In the genomic region with DNA sequence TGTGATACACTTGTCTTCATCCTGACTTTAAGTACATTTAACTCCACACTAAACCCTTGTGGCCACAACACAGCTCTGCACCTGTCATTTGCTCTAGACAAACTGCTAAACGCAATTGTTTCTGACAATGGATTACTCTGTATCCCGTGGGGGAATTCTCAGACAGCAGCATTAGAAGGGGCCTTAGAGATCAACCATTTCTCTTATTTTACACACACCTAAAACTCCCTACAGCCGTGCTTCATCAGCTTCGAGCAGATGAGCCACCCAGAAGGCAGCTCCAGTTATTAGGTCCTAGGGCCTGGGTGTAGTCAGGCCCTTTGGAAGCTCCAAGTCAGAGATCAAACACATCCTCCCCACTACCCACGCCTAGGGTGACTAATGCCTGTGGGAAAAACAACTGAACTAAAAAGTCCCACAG, we compare ENCODE assay signal across 11 cellular contexts. TPM values are rescaled to one million over a fixed set of nuclear protein-coding genes. Genes with fewer than 3 reads are reported as not detected.
DNase-seq lines count a peak whose midpoint lies in the region; ATAC-seq, FAIRE-seq and TF ChIP-seq lines count a peak whose summit lies in the region.
"Had no signal": no experiment of that assay in that cellular context is flagged by ENCODE, and none has a peak within 500 bp of the region (broad histone marks: within the 10 kb centered on the region; RNA-seq: fewer than 3 reads in every experiment).

No MANE protein-coding gene starts in this region.

- POLR2A ChIA-PET in activated CD4-positive, alpha-beta T cell treated with anti-CD3 and anti-CD28 coated beads for 36 hours (lab: Charles Lee): interaction anchor here (0.7 kb wide), 1 partner anchor 511 kb away, joined by 3 read pairs; no protein-coding TSS in a partner anchor
- POLR2A ChIA-PET in OCI-LY7 (lab: Charles Lee): interaction anchor here (0.7 kb wide), 1 partner anchor 947 kb away, joined by 3 read pairs; no protein-coding TSS in a partner anchor

- intact Hi-C loops in activated CD4-positive, alpha-beta T cell treated with anti-CD3 and anti-CD28 coated beads for 36 hours (cut with DNase I, micrococcal nuclease): loop anchor here in 1 of 2 experiments (5.0 kb wide), 1 partner anchor 425 kb away; no protein-coding TSS in a partner anchor
- intact Hi-C loops in OCI-LY7 (cut with micrococcal nuclease; ENCODE audit: unreplicated experiment): no loop called here

- no peaks in the 10 kb centered on the region for H3K9me2 ChIP-seq in OCI-LY7 (ENCODE audit: insufficient read depth, low read length)

- H3K4me3 ChIP-seq in OCI-LY7 (ENCODE audit: low read depth, low read length, poor library complexity, severe bottlenecking): no peak overlapping the region
- H3K4me3 ChIP-seq: coronary artery, suprapubic skin had no signal

- no peaks in the 10 kb centered on the region for H3K36me3 Mint-ChIP-seq in activated CD4-positive, alpha-beta T cell treated with anti-CD3 and anti-CD28 coated beads for 36 hours (ENCODE audit: low read depth)
- H3K36me3 Mint-ChIP-seq in activated naive CD8-positive, alpha-beta T cell treated with anti-CD3 and anti-CD28 coated beads, Interleukin-2, amount 50 U/mL, for 24 hours (ENCODE audit: low read depth): no peaks in the 10 kb centered on the region
- no peaks in the 10 kb centered on the region for H3K36me3 Mint-ChIP-seq in progenitor cell of endocrine pancreas (ENCODE audit: insufficient read depth)

- no peak overlapping the region for H3K4me2 ChIP-seq in OCI-LY7 (ENCODE audit: low read length)

- peak; percentile 33 for DNase-seq in activated CD4-positive, alpha-beta T cell treated with anti-CD3 and anti-CD28 coated beads for 36 hours
- no peak for DNase-seq in activated CD4-positive, alpha-beta T cell treated with anti-CD3 and anti-CD28 coated beads for 1 hour
- DNase-seq in HTR-8/SVneo (ENCODE audit: insufficient read length, low spot score): no peak
- DNase-seq in activated naive CD8-positive, alpha-beta T cell treated with anti-CD3 and anti-CD28 coated beads, Interleukin-2, amount 50 U/mL, for 24 hours: peak; percentile 22
- no peak for DNase-seq in progenitor cell of endocrine pancreas (ENCODE audit: low spot score, unreplicated experiment)
- no peak for DNase-seq in OCI-LY7 (ENCODE audit: low spot score)
- DNase-seq in hypothalamus (lab: John Stamatoyannopoulos, UW): no peak
- DNase-seq in NCI-H1417 treated with DMSO at 0.1 percent for 48 hours (lab: John Stamatoyannopoulos, UW): no peak
- DNase-seq: SHP77 had no signal

- CTCF ChIA-PET in activated CD4-positive, alpha-beta T cell treated with anti-CD3 and anti-CD28 coated beads for 36 hours (lab: Charles Lee): interaction anchor here (0.6 to 7.1 kb wide), 7 partner anchors 9 to 427 kb away, joined by 3 to 92 read pairs (median 4); no protein-coding TSS in a partner anchor
- CTCF ChIA-PET in OCI-LY7 (lab: Charles Lee; ENCODE audit: unreplicated experiment): no interaction called here

- no TSS peak for BruUV-seq in OCI-LY7 (replicated peaks; lab: Mats Ljungman, UMichigan)

- no peak overlapping the region for H3K27ac Mint-ChIP-seq in activated CD4-positive, alpha-beta T cell treated with anti-CD3 and anti-CD28 coated beads for 36 hours
- H3K27ac Mint-ChIP-seq in activated naive CD8-positive, alpha-beta T cell treated with anti-CD3 and anti-CD28 coated beads, Interleukin-2, amount 50 U/mL, for 24 hours: peak overlapping the region; percentile 24
- H3K27ac Mint-ChIP-seq in progenitor cell of endocrine pancreas: no peak overlapping the region

- H3K79me2 ChIP-seq in OCI-LY7 (ENCODE audit: insufficient read depth, low read depth, low read length): no peaks in the 10 kb centered on the region

- peak; percentile 10 for ATAC-seq in activated CD4-positive, alpha-beta T cell treated with anti-CD3 and anti-CD28 coated beads for 36 hours
- ATAC-seq in activated naive CD8-positive, alpha-beta T cell treated with anti-CD3 and anti-CD28 coated beads, Interleukin-2, amount 50 U/mL, for 24 hours: peak; percentile 11

- no peaks in the 10 kb centered on the region for H3K9me3 Mint-ChIP-seq in activated CD4-positive, alpha-beta T cell treated with anti-CD3 and anti-CD28 coated beads for 36 hours (ENCODE audit: low read depth)
- H3K9me3 Mint-ChIP-seq in activated naive CD8-positive, alpha-beta T cell treated with anti-CD3 and anti-CD28 coated beads, Interleukin-2, amount 50 U/mL, for 24 hours: no peaks in the 10 kb centered on the region
- H3K9me3 Mint-ChIP-seq in progenitor cell of endocrine pancreas (ENCODE audit: low read depth): peaks cover 7% of the 10 kb centered on the region

- peak; percentile 60 for FAIRE-seq in HTR-8/SVneo (lab: Jason Lieb, UNC)

- no peaks in the 10 kb centered on the region for H3K36me3 ChIP-seq in OCI-LY7 (ENCODE audit: insufficient read depth, low read length)
- H3K36me3 ChIP-seq: suprapubic skin had no signal

- H3K4me3 Mint-ChIP-seq in activated CD4-positive, alpha-beta T cell treated with anti-CD3 and anti-CD28 coated beads for 36 hours: peak overlapping the region; percentile 52
- H3K4me3 Mint-ChIP-seq in activated naive CD8-positive, alpha-beta T cell treated with anti-CD3 and anti-CD28 coated beads, Interleukin-2, amount 50 U/mL, for 24 hours: peak overlapping the region; percentile 62
- H3K4me3 Mint-ChIP-seq in progenitor cell of endocrine pancreas (ENCODE audit: low read depth): no peak overlapping the region

- H3K4me1 Mint-ChIP-seq in activated CD4-positive, alpha-beta T cell treated with anti-CD3 and anti-CD28 coated beads for 36 hours: peaks cover 21% of the 10 kb centered on the region
- H3K4me1 Mint-ChIP-seq in activated naive CD8-positive, alpha-beta T cell treated with anti-CD3 and anti-CD28 coated beads, Interleukin-2, amount 50 U/mL, for 24 hours: peaks cover 20% of the 10 kb centered on the region
- peaks cover 3% of the 10 kb centered on the region for H3K4me1 Mint-ChIP-seq in progenitor cell of endocrine pancreas (ENCODE audit: low read depth)

- no peaks in the 10 kb centered on the region for H3K9me3 ChIP-seq in OCI-LY7 (ENCODE audit: low read length)
- H3K9me3 ChIP-seq: suprapubic skin had no signal

- no peak overlapping the region for H2AFZ ChIP-seq in OCI-LY7 (ENCODE audit: low read length)

- H4K20me1 ChIP-seq in OCI-LY7 (ENCODE audit: insufficient read depth, low read length): no peaks in the 10 kb centered on the region

- H3K27ac ChIP-seq in OCI-LY7 (ENCODE audit: low read depth, low read length, poor library complexity, severe bottlenecking): no peak overlapping the region
- H3K27ac ChIP-seq: coronary artery, suprapubic skin had no signal

- TF ChIP-seq CTCF in progenitor cell of endocrine pancreas (IDR thresholded peaks at IDR 0.05; ENCODE audit: unreplicated experiment): peak; percentile 30
- no peak for TF ChIP-seq CTCF in OCI-LY7 (conservative IDR thresholded peaks at IDR 0.05; ENCODE audit: low read length)

- peaks cover 18% of the 10 kb centered on the region for H3K27me3 Mint-ChIP-seq in activated CD4-positive, alpha-beta T cell treated with anti-CD3 and anti-CD28 coated beads for 36 hours
- peaks cover 3% of the 10 kb centered on the region for H3K27me3 Mint-ChIP-seq in activated naive CD8-positive, alpha-beta T cell treated with anti-CD3 and anti-CD28 coated beads, Interleukin-2, amount 50 U/mL, for 24 hours
- peaks cover 39% of the 10 kb centered on the region for H3K27me3 Mint-ChIP-seq in progenitor cell of endocrine pancreas

- H3K4me1 ChIP-seq in OCI-LY7 (ENCODE audit: insufficient read depth, low read length, poor library complexity, severe bottlenecking): no peaks in the 10 kb centered on the region

RNA-seq across cellular contexts. Expression of a gene that starts 1.3 kb away (rescaled TPM):
- not detected for total RNA-seq in activated CD4-positive, alpha-beta T cell treated with anti-CD3 and anti-CD28 coated beads for 36 hours
- 0.33 TPM in 1 of 2 replicates, not detected in the other for total RNA-seq in progenitor cell of endocrine pancreas
- total RNA-seq in OCI-LY7 (2014; rRNA removed; shearing (Covaris generic)): not detected in 2 replicates
- total RNA-seq in OCI-LY7 (2022): not detected in 2 replicates

Comparison
In these comparisons a context has a peak if more than half of its experiments do, and no peak if none do; other contexts are left out.
1. DNase-seq: peak in activated CD4-positive, alpha-beta T cell treated with anti-CD3 and anti-CD28 coated beads for 36 hours (single experiment) and activated naive CD8-positive, alpha-beta T cell treated with anti-CD3 and anti-CD28 coated beads, Interleukin-2, amount 50 U/mL, for 24 hours (single experiment); none in activated CD4-positive, alpha-beta T cell treated with anti-CD3 and anti-CD28 coated beads for 1 hour (single experiment), HTR-8/SVneo (single experiment), progenitor cell of endocrine pancreas (single experiment), OCI-LY7 (single experiment), hypothalamus (0 of 51) and NCI-H1417 treated with DMSO at 0.1 percent for 48 hours (single experiment).